Comparison of ENCODE assay signal across 14 cellular contexts in the genomic region with DNA sequence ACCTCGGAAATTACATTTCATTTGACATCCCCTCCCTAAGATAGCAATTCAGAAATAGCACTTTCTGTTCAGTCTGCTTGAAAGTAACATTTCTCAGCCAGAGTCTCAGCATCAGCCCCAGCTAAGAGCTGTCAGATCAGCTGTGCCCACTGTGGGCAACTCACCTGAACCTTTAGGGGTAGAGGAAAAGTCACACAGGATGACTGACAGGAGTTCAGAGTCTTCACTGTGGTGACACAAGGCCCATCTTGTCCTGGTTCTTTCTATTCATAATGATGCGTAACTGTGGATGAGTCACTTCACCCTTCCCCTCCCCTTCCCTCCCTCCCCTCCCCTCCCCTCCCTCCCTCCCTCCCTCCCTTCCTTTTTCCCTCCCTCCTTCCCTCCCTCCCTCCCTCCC.
DNase-seq lines count a peak whose midpoint lies in the region; ATAC-seq and TF ChIP-seq lines count a peak whose summit lies in the region.
"Had no signal": no experiment of that assay in that cellular context is flagged by ENCODE, and none has a peak within 500 bp of the region (broad histone marks: within the 10 kb centered on the region; RNA-seq: fewer than 3 reads in every experiment).

No MANE protein-coding gene starts in this region.

- no peak overlapping the region for H3K27ac ChIP-seq in suprapubic skin
- H3K27ac ChIP-seq: left ventricle myocardium inferior had no signal

- no peaks in the 10 kb centered on the region for H3K27me3 Mint-ChIP-seq in naive thymus-derived CD8-positive, alpha-beta T cell
- H3K27me3 Mint-ChIP-seq: dendritic cell treated with granulocyte-macrophage colony-stimulating factor and Interleukin-4, amounts not matched to agents 40 ng/mL and 50 ng/mL, for 4 days had no signal

- no peak for TF ChIP-seq EP300 in suprapubic skin (IDR thresholded peaks at IDR 0.05)

- peak overlapping the region in 9 of 10 donors; percentile 39 to 81 (median 60) for H3K4me3 Mint-ChIP-seq in naive thymus-derived CD8-positive, alpha-beta T cell
- H3K4me3 Mint-ChIP-seq: dendritic cell treated with granulocyte-macrophage colony-stimulating factor and Interleukin-4, amounts not matched to agents 40 ng/mL and 50 ng/mL, for 4 days had no signal

- H3K9me3 ChIP-seq in suprapubic skin: no peaks in the 10 kb centered on the region
- H3K9me3 ChIP-seq: Caco-2, HAP-1, left ventricle myocardium inferior had no signal

- no peaks in the 10 kb centered on the region for H3K36me3 Mint-ChIP-seq in naive thymus-derived CD8-positive, alpha-beta T cell

- no peak for TF ChIP-seq CTCF in suprapubic skin (IDR thresholded peaks at IDR 0.05)

- H3K9me3 Mint-ChIP-seq in naive thymus-derived CD8-positive, alpha-beta T cell: no peaks in the 10 kb centered on the region
- H3K9me3 Mint-ChIP-seq: dendritic cell treated with granulocyte-macrophage colony-stimulating factor and Interleukin-4, amounts not matched to agents 40 ng/mL and 50 ng/mL, for 4 days had no signal

- H3K36me3 ChIP-seq in suprapubic skin: no peaks in the 10 kb centered on the region
- H3K36me3 ChIP-seq: HAP-1, left ventricle myocardium inferior had no signal

- H3K27ac Mint-ChIP-seq in naive thymus-derived CD8-positive, alpha-beta T cell: peak overlapping the region in 9 of 10 donors; percentile 71 to 93 (median 82)
- H3K27ac Mint-ChIP-seq: dendritic cell treated with granulocyte-macrophage colony-stimulating factor and Interleukin-4, amounts not matched to agents 40 ng/mL and 50 ng/mL, for 4 days had no signal

- H3K4me3 ChIP-seq in suprapubic skin: no peak overlapping the region
- H3K4me3 ChIP-seq: HAP-1, left ventricle myocardium inferior had no signal

- no peaks in the 10 kb centered on the region for H3K27me3 ChIP-seq in suprapubic skin

- no peak for DNase-seq in activated CD4-positive, CD25-positive, alpha-beta regulatory T cell (lab: John Stamatoyannopoulos, UW)
- DNase-seq in M059J (ENCODE audit: low read depth) (peak; percentile 16), suprapubic skin (ENCODE audit: low spot score in 2 of 2) (no peak), NCI-H2171 treated with DMSO at 0.1 percent for 48 hours (lab: John Stamatoyannopoulos, UW) (no peak)
- peak; percentile 52 for DNase-seq in activated CD8-positive, alpha-beta memory T cell treated with anti-CD3 and anti-CD28 coated beads, Interleukin-2, amount 50 U/mL, for 4 hours
- no peak for DNase-seq in naive thymus-derived CD8-positive, alpha-beta T cell
- DNase-seq: aorta, Caco-2, left ventricle myocardium inferior, NCI-H2171 had no signal

- TF ChIP-seq POLR2A in suprapubic skin (IDR thresholded peaks at IDR 0.05): no peak

- WGBS in suprapubic skin: 55% methylated on average over 2 of the region's 2 CpGs

- peak; percentile 92 for ATAC-seq in activated CD4-positive, CD25-positive, alpha-beta regulatory T cell treated with anti-CD3 and anti-CD28 coated beads, Interleukin-2, amount 50 U/mL, for 24 hours
- peak; percentile 52 to 59 for ATAC-seq in naive thymus-derived CD8-positive, alpha-beta T cell
- no peak for ATAC-seq in GM21717 (IDR thresholded peaks at IDR 0.05; ENCODE audit: unreplicated experiment)

- peaks cover 31 to 75% (median 67%) of the 10 kb centered on the region in 4 donors for H3K4me1 Mint-ChIP-seq in naive thymus-derived CD8-positive, alpha-beta T cell

- POLR2A ChIA-PET in naive thymus-derived CD8-positive, alpha-beta T cell (lab: Charles Lee): interaction anchor here (1.8 to 18.7 kb wide), 4 partner anchors 10 to 97 kb away, joined by 7 to 269 read pairs (median 16); partner anchors contain the start of gene RASGRP1

- no peaks in the 10 kb centered on the region for H3K4me1 ChIP-seq in suprapubic skin
- H3K4me1 ChIP-seq: Caco-2, HAP-1, left ventricle myocardium inferior had no signal

Comparison
In these comparisons a context has a peak if more than half of its experiments do, and no peak if none do; other contexts are left out.
1. DNase-seq: peak in M059J (single experiment) and activated CD8-positive, alpha-beta memory T cell treated with anti-CD3 and anti-CD28 coated beads, Interleukin-2, amount 50 U/mL, for 4 hours (single experiment); none in activated CD4-positive, CD25-positive, alpha-beta regulatory T cell (0 of 4), naive thymus-derived CD8-positive, alpha-beta T cell (0 of 10), suprapubic skin (0 of 2) and NCI-H2171 treated with DMSO at 0.1 percent for 48 hours (single experiment).